ENCODE assay signal across 28 cellular contexts in genomic region chr13:59476376-59476775, GRCh38.
DNase-seq lines count a peak whose midpoint lies in the region; ATAC-seq and TF ChIP-seq lines count a peak whose summit lies in the region.
"Had no signal": no experiment of that assay in that cellular context is flagged by ENCODE, and none has a peak within 500 bp of the region (broad histone marks: within the 10 kb centered on the region; RNA-seq: fewer than 3 reads in every experiment).

No MANE protein-coding gene starts in this region.

- H3K79me1 ChIP-seq in mesendoderm (ENCODE audit: low read length), result no peaks in the 10 kb centered on the region

- no peak overlapping the region for H3K9ac ChIP-seq in mesendoderm (ENCODE audit: low read length)
- H3K9ac ChIP-seq: KMS-11 had no signal

- intact Hi-C loops in heart left ventricle (cut with DNase I), result loop anchor here in 3 of 10 donors (10.0 kb wide), 2 partner anchors 82 to 198 kb away; no protein-coding TSS in a partner anchor
- intact Hi-C loops in CD8-positive, alpha-beta T cell (cut with DNase I, micrococcal nuclease), result no loop called here

- DNase-seq in DMS 273 (lab: John Stamatoyannopoulos, UW; ENCODE audit: unreplicated experiment) (peak; percentile 39), DMS 273 treated with DMSO at 0.1 percent for 48 hours (lab: John Stamatoyannopoulos, UW) (no peak), epithelial cell of esophagus (ENCODE audit: low read depth) (peak; percentile 9), heart left ventricle (no peak), mesendoderm (no peak), GM19240 (ENCODE audit: insufficient read length, low spot score) (no peak), superior temporal gyrus (ENCODE audit: extremely low spot score) (no peak)
- no peak for DNase-seq in CD8-positive, alpha-beta T cell
- DNase-seq: CD8-positive, alpha-beta memory T cell; DMS153; DND-41; GOT3; HCEC 1CT; MM.1S; NCI-H1092; NCI-H1436; NCI-H187; NCI-H2081 treated with DMSO at 0.1 percent for 48 hours; NCI-H446; NCI-H524 treated with DMSO at 0.1 percent for 48 hours; NCI-H774; SJCRH30 had no signal

- no peak overlapping the region for H3K23ac ChIP-seq in mesendoderm (ENCODE audit: low read length)

- H2BK120ac ChIP-seq in mesendoderm (ENCODE audit: low read depth, low read length), result peak overlapping the region; percentile 61

- no peaks in the 10 kb centered on the region for H3K9me3 ChIP-seq in heart left ventricle
- H3K9me3 ChIP-seq in CD8-positive, alpha-beta T cell (ENCODE audit: low read length), result no peaks in the 10 kb centered on the region
- H3K9me3 ChIP-seq: SJCRH30 had no signal

- no peaks in the 10 kb centered on the region for H3K36me3 Mint-ChIP-seq in CD8-positive, alpha-beta T cell
- H3K36me3 Mint-ChIP-seq: CD8-positive, alpha-beta memory T cell; IgD-negative memory B cell had no signal

- no peak for TF ChIP-seq POLR2A in heart left ventricle (IDR thresholded peaks at IDR 0.05)

- CTCF ChIA-PET in CD8-positive, alpha-beta T cell (lab: Charles Lee), result no interaction called here

- POLR2A ChIA-PET in CD8-positive, alpha-beta T cell (lab: Charles Lee), result no interaction called here

- TF ChIP-seq CTCF in epithelial cell of esophagus (IDR thresholded peaks at IDR 0.05; ENCODE audit: insufficient read depth, low read depth, low read length, missing control alignments) (no peak), heart left ventricle (IDR thresholded peaks at IDR 0.05) (no peak)
- TF ChIP-seq CTCF in CD8-positive, alpha-beta T cell (IDR thresholded peaks at IDR 0.05), result no peak

- H3K4me1 ChIP-seq in heart left ventricle (peaks cover 0 to 51% (median 17%) of the 10 kb centered on the region in 12 donors), mesendoderm (ENCODE audit: control insufficient read depth, low read depth, low read length) (peaks cover 9% of the 10 kb centered on the region)
- no peaks in the 10 kb centered on the region for H3K4me1 ChIP-seq in CD8-positive, alpha-beta T cell (ENCODE audit: insufficient read depth, low read length)

- peak overlapping the region in 5 of 12 donors; percentile 4 to 48 (median 24) for H3K27ac ChIP-seq in heart left ventricle
- no peak overlapping the region for H3K27ac ChIP-seq in mesendoderm (ENCODE audit: low read depth, low read length)
- no peak overlapping the region for H3K27ac ChIP-seq in CD8-positive, alpha-beta T cell (ENCODE audit: low read depth, low read length)
- H3K27ac ChIP-seq: 22Rv1, C4-2B, KMS-11, SJCRH30 had no signal

- no peak overlapping the region for H4K5ac ChIP-seq in mesendoderm (ENCODE audit: low read length)

- H3K27ac Mint-ChIP-seq in CD8-positive, alpha-beta T cell, result no peak overlapping the region
- H3K27ac Mint-ChIP-seq: B cell; CD8-positive, alpha-beta memory T cell; IgD-negative memory B cell had no signal

- no peak overlapping the region for H2BK15ac ChIP-seq in mesendoderm (replicated peaks; ENCODE audit: low read depth)

- H3K36me3 ChIP-seq in heart left ventricle, result no peaks in the 10 kb centered on the region
- H3K36me3 ChIP-seq in mesendoderm (ENCODE audit: control insufficient read depth, insufficient read depth, low read length), result no peaks in the 10 kb centered on the region
- H3K36me3 ChIP-seq in CD8-positive, alpha-beta T cell (ENCODE audit: insufficient read depth, low read length), result no peaks in the 10 kb centered on the region
- H3K36me3 ChIP-seq: SJCRH30 had no signal

- H2BK5ac ChIP-seq in mesendoderm (ENCODE audit: low read length), result peak overlapping the region; percentile 64

- H3K27me3 ChIP-seq in heart left ventricle, result no peaks in the 10 kb centered on the region
- no peaks in the 10 kb centered on the region for H3K27me3 ChIP-seq in mesendoderm (ENCODE audit: insufficient read depth, low read length, poor library complexity)
- no peaks in the 10 kb centered on the region for H3K27me3 ChIP-seq in CD8-positive, alpha-beta T cell (ENCODE audit: insufficient read depth, low read length)
- H3K27me3 ChIP-seq: SJCRH30 had no signal

- no peak overlapping the region for H3K4ac ChIP-seq in mesendoderm (ENCODE audit: low read depth, low read length)

- H3K56ac ChIP-seq in mesendoderm (ENCODE audit: low read length), result peak overlapping the region; percentile 49

- H3K27me3 Mint-ChIP-seq in CD8-positive, alpha-beta T cell (ENCODE audit: low read depth), result no peaks in the 10 kb centered on the region
- H3K27me3 Mint-ChIP-seq: B cell, IgD-negative memory B cell had no signal

- H3K4me3 ChIP-seq in epithelial cell of esophagus (ENCODE audit: low read length) (no peak overlapping the region), heart left ventricle (no peak overlapping the region), mesendoderm (ENCODE audit: low read length) (no peak overlapping the region)
- H3K4me3 ChIP-seq in CD8-positive, alpha-beta T cell (ENCODE audit: low read depth, low read length), result no peak overlapping the region
- H3K4me3 ChIP-seq: SJCRH30 had no signal

- ATAC-seq in heart left ventricle, result peak in 3 of 4 donors; percentile 37 to 87 (median 58)
- no peak for ATAC-seq in CD8-positive, alpha-beta T cell
- ATAC-seq: SK-N-SH treated with all-trans-retinoic acid at 6 μM for 48 hours had no signal

- H3K18ac ChIP-seq in mesendoderm (ENCODE audit: low read length), result no peak overlapping the region

- no peaks in the 10 kb centered on the region for H3K9me3 Mint-ChIP-seq in CD8-positive, alpha-beta T cell
- H3K9me3 Mint-ChIP-seq: CD8-positive, alpha-beta memory T cell; IgD-negative memory B cell had no signal

- no peaks in the 10 kb centered on the region for H3K4me1 Mint-ChIP-seq in CD8-positive, alpha-beta T cell (ENCODE audit: low read depth)
- H3K4me1 Mint-ChIP-seq: B cell had no signal

- no peak overlapping the region for H2AK5ac ChIP-seq in mesendoderm (ENCODE audit: low read length)

- H3K4me3 Mint-ChIP-seq in CD8-positive, alpha-beta T cell, result no peak overlapping the region
- H3K4me3 Mint-ChIP-seq: B cell; CD8-positive, alpha-beta memory T cell; IgD-negative memory B cell had no signal

- no peak overlapping the region for H3K4me2 ChIP-seq in mesendoderm (ENCODE audit: low read length)
- H3K4me2 ChIP-seq: KMS-11 had no signal

- H4K8ac ChIP-seq in mesendoderm (ENCODE audit: low read depth, low read length), result no peak overlapping the region

- WGBS in heart left ventricle, 4 donors, result 47 to 58% (median 51%) methylated on average over 2 of the region's 2 CpGs
- WGBS in mesendoderm (ENCODE audit: extremely low coverage, insufficient coverage, low lambda C conversion rate), result no CpG with 5 or more reads among the region's 2 CpGs

- H3K79me2 ChIP-seq in mesendoderm (ENCODE audit: control insufficient read depth, insufficient read depth, low read length), result no peaks in the 10 kb centered on the region

Comparison
In these comparisons a context has a peak if more than half of its experiments do, and no peak if none do; other contexts are left out.
1. DNase-seq: peak in DMS 273 (single experiment) and epithelial cell of esophagus (single experiment); none in DMS 273 treated with DMSO at 0.1 percent for 48 hours (single experiment), heart left ventricle (0 of 5), mesendoderm (single experiment), GM19240 (single experiment), superior temporal gyrus (single experiment) and CD8-positive, alpha-beta T cell (0 of 7).